Comparison of ENCODE assay signal across 8 cellular contexts in genomic region chr3:156068151-156068550, GRCh38. TPM values are rescaled to one million over a fixed set of nuclear protein-coding genes. Genes with fewer than 3 reads are reported as not detected.
"Had no signal": no experiment of that assay in that cellular context is flagged by ENCODE, and none has a peak within 500 bp of the region (broad histone marks: within the 10 kb centered on the region; RNA-seq: fewer than 3 reads in every experiment).

No MANE protein-coding gene starts in this region.

RNA-seq across cellular contexts. Expression of gene KCNAB1, which starts 52.2 kb away (rescaled TPM):
- total RNA-seq: activated naive CD4-positive, alpha-beta T cell treated with anti-CD3 and anti-CD28 coated beads for 36 hours; activated naive CD4-positive, alpha-beta T cell treated with anti-CD3 and anti-CD28 coated beads, Interleukin-2, amount 50 U/mL, for 72 hours; activated naive CD8-positive, alpha-beta T cell treated with anti-CD3 and anti-CD28 coated beads for 36 hours; activated T-cell treated with anti-CD3 and anti-CD28 coated beads, Interleukin-2, amount 50 U/mL, for 4 hours; activated T-cell treated with anti-CD3 and anti-CD28 coated beads, Interleukin-2, amount 50 U/mL, for 72 hours; activated T-helper 1 cell treated with anti-CD3 and anti-CD28 coated beads, Interleukin-12 subunit alpha, Interleukin-12 subunit beta, Interleukin-2, Interleukin-4 antibody, amounts not matched to agents 30 ng/mL and 10 ng/mL and 1 ng/mL, durations not matched to agents 14 hours and 24 hours and 36 hours; activated T-helper 17 cell treated with anti-CD3 and anti-CD28 coated beads, Interleukin-2, amount 50 U/mL, for 72 hours; activated T-helper 2 cell treated with anti-CD3 and anti-CD28 coated beads, Interferon-gamma antibody, Interleukin-2, Interleukin-4, amounts not matched to agents 10 μg/mL and 5 μg/mL and 100 μg/mL, durations not matched to agents 14 hours and 24 hours and 36 hours had no signal
